In the genomic region with DNA sequence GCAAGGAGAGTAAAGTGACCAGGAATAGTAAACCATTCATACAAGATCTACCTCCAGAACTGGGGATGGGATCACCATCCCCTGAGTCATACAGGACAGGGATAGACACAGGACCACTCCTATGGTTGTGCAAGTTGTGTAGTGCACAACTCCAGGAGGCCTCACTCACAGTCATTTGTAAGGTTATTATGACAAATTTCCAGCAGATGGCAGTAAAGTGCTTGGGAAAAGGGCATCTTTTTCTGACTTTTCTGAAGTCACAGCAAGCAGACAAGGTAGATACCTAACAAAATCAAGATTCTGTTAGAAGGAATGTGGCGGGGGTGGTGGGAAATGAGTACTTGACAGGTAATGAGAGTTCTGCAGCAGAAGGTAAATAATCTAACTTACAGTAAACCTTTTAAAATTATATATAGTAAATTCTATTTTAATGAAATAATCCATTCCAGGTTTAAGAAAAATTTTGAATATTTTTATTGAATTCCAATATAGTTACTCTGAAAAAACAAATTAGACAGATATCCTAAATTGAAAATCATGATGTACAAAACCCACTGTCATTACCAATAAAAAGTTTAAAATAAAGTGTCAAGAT, we compare ENCODE assay signal across 8 cellular contexts. TPM values are rescaled to one million over a fixed set of nuclear protein-coding genes. Genes with fewer than 3 reads are reported as not detected.
A peak's percentile ranks its signal among the peaks of the same experiment; 100 is the strongest.
DNase-seq lines count a peak whose midpoint lies in the region; ATAC-seq and TF ChIP-seq lines count a peak whose summit lies in the region.

No MANE protein-coding gene starts in this region.

- DNase-seq in AG09309 (ENCODE audit: low read depth) = no peak
- no peak for DNase-seq in GM06990 (ENCODE audit: extremely low read depth, insufficient read length)
- DNase-seq in NCI-H345 (lab: John Stamatoyannopoulos, UW) = peak; percentile 53
- peak; percentile 92 for DNase-seq in adipocyte (ENCODE audit: low read depth)
- DNase-seq in left ventricle myocardium superior = no peak
- no peak for DNase-seq in retinal pigment epithelial cell (ENCODE audit: low read depth)
- DNase-seq in SHP77 treated with DMSO at 0.1 percent for 48 hours (lab: John Stamatoyannopoulos, UW) = no peak

- no peaks in the 10 kb centered on the region for H3K36me3 ChIP-seq in GM06990 (ENCODE audit: control insufficient read depth, insufficient read depth, low read length)
- H3K36me3 ChIP-seq in adipocyte (ENCODE audit: control insufficient read depth, insufficient read depth, low read length, severe bottlenecking) = peaks cover 33% of the 10 kb centered on the region

- no peak overlapping the region for H3K9ac ChIP-seq in adipocyte (ENCODE audit: low read length)

- H3K27me3 ChIP-seq in GM06990 (replicated peaks; ENCODE audit: control insufficient read depth, insufficient read depth, low read length) = no peaks in the 10 kb centered on the region
- no peaks in the 10 kb centered on the region for H3K27me3 ChIP-seq in adipocyte (replicated peaks; ENCODE audit: control insufficient read depth, insufficient read depth, low read length)

- H3K4me3 ChIP-seq in AG09309 (ENCODE audit: control insufficient read depth, low read depth, low read length) (no peak overlapping the region), GM06990 (replicated peaks; ENCODE audit: low read depth, low read length) (no peak overlapping the region), adipocyte (ENCODE audit: low read length) (no peak overlapping the region), retinal pigment epithelial cell (ENCODE audit: low read length) (no peak overlapping the region)

- H3K4me1 ChIP-seq in adipocyte (ENCODE audit: control insufficient read depth, insufficient read depth, low read length) = peaks cover 34% of the 10 kb centered on the region

- intact Hi-C loops in left ventricle myocardium superior (cut with micrococcal nuclease) = loop anchor here (1.0 to 5.0 kb wide), 2 partner anchors 323 to 379 kb away; no protein-coding TSS in a partner anchor

- TF ChIP-seq CTCF in AG09309 (IDR thresholded peaks at IDR 0.05; ENCODE audit: control insufficient read depth, insufficient read depth, low read depth, low read length, missing control alignments) (peak; percentile 68), GM06990 (IDR thresholded peaks at IDR 0.05; ENCODE audit: insufficient read depth, low read length, poor library complexity, severe bottlenecking) (peak; percentile 55), retinal pigment epithelial cell (conservative IDR thresholded peaks at IDR 0.05; ENCODE audit: low read depth, low read length) (peak; percentile 58)

- H3K9me3 ChIP-seq in adipocyte (ENCODE audit: control insufficient read depth, low read length) = no peaks in the 10 kb centered on the region

- ATAC-seq in HG03045 (IDR thresholded peaks at IDR 0.05; ENCODE audit: unreplicated experiment) (peak; percentile 77), left ventricle myocardium superior (peak; percentile 58)

RNA-seq across cellular contexts. Expression of a gene that starts 16.7 kb away (rescaled TPM):
- 4.5 TPM for total RNA-seq in left ventricle myocardium superior

RNA-seq across cellular contexts. Expression of a gene that starts 42.1 kb away (rescaled TPM):
- total RNA-seq in left ventricle myocardium superior = 289 TPM

RNA-seq across cellular contexts. Expression of a gene that starts 42.6 kb away (rescaled TPM):
- 6.9 TPM for total RNA-seq in left ventricle myocardium superior

Comparison
In these comparisons a context has a peak if more than half of its experiments do, and no peak if none do; other contexts are left out.
1. DNase-seq: peak in NCI-H345 (single experiment) and adipocyte (single experiment); none in AG09309 (single experiment), GM06990 (single experiment), left ventricle myocardium superior (single experiment), retinal pigment epithelial cell (single experiment) and SHP77 treated with DMSO at 0.1 percent for 48 hours (single experiment).
2. Peak in every context shown above with its lines, with median percentiles within 50 percentile points of each other: CTCF ChIP-seq.